Comparison of ENCODE assay signal across 1 cellular context in the genomic region with DNA sequence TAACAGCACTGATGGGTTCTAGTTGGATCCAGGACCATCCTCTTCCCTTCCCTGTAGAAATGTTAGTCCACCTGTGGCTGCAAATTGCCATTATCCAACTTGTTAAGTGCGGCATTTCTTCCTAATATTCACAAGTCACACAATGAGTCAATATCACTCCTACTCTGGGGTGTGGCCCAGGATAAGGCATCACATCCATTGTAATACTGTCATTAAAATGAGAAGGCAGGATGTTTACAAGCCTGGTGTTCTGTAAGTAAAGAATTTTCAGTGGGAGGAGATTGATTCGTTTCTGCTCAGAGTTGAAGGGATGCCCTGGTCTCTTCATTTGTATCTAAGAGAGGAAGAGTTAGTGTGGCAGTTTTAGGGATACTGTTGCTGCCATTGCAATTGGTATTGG.
TF ChIP-seq lines count a peak whose summit lies in the region.

No MANE protein-coding gene starts in this region.

TF ChIP-seq in IMR-90, 13 proteins besides CTCF, POLR2A, EP300 and RAD21:
- no peak for TF ChIP-seq MAZ (IDR thresholded peaks at IDR 0.05; ENCODE audit: borderline replicate concordance, low read depth, low read length)
- TF ChIP-seq BHLHE40 (IDR thresholded peaks at IDR 0.05; ENCODE audit: low read depth, low read length) = no peak
- no peak for TF ChIP-seq RCOR1 (IDR thresholded peaks at IDR 0.05; ENCODE audit: insufficient replicate concordance, low read length)
- TF ChIP-seq, protein P1, sequence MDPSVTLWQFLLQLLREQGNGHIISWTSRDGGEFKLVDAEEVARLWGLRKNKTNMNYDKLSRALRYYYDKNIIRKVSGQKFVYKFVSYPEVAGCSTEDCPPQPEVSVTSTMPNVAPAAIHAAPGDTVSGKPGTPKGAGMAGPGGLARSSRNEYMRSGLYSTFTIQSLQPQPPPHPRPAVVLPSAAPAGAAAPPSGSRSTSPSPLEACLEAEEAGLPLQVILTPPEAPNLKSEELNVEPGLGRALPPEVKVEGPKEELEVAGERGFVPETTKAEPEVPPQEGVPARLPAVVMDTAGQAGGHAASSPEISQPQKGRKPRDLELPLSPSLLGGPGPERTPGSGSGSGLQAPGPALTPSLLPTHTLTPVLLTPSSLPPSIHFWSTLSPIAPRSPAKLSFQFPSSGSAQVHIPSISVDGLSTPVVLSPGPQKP (IDR thresholded peaks at IDR 0.05; ENCODE audit: borderline replicate concordance, low read depth, low read length) = no peak
